In genomic region chr16:52069866-52070265, GRCh38 we compare ENCODE assay signal across 9 cellular contexts.
A peak's percentile ranks its signal among the peaks of the same experiment; 100 is the strongest.
DNase-seq lines count a peak whose midpoint lies in the region; ATAC-seq and TF ChIP-seq lines count a peak whose summit lies in the region.
"Had no signal": no experiment of that assay in that cellular context is flagged by ENCODE, and none has a peak within 500 bp of the region (broad histone marks: within the 10 kb centered on the region; RNA-seq: fewer than 3 reads in every experiment).

No MANE protein-coding gene starts in this region.

- H3K4me3 ChIP-seq in LNCaP clone FGC (ENCODE audit: low read depth, low read length) (no peak overlapping the region), kidney epithelial cell (ENCODE audit: low read depth, low read length) (no peak overlapping the region)

- DNase-seq in AG08396 (ENCODE audit: low spot score) (peak; percentile 13), LNCaP clone FGC (ENCODE audit: low read depth) (peak; percentile 32), SHP77 treated with DMSO at 0.1 percent for 48 hours (lab: John Stamatoyannopoulos, UW) (peak; percentile 62), kidney epithelial cell (ENCODE audit: low read depth) (no peak), UCSD-AML1 (lab: John Stamatoyannopoulos, UW; ENCODE audit: unreplicated experiment) (no peak)
- DNase-seq: activated naive CD8-positive, alpha-beta T cell treated with anti-CD3 and anti-CD28 coated beads, Interleukin-2, amount 10 ng/mL, durations not matched to agents 7 days and 5 days had no signal

- ATAC-seq in HG02588 (IDR thresholded peaks at IDR 0.05; ENCODE audit: unreplicated experiment) (no peak), GM21423 (IDR thresholded peaks at IDR 0.05; ENCODE audit: unreplicated experiment) (no peak), HG02973 (IDR thresholded peaks at IDR 0.05; ENCODE audit: unreplicated experiment) (no peak)

- TF ChIP-seq CTCF in LNCaP clone FGC (IDR thresholded peaks at IDR 0.05; ENCODE audit: control insufficient read depth, extremely low read depth, insufficient read depth), result peak; percentile 62
- TF ChIP-seq CTCF in kidney epithelial cell (IDR thresholded peaks at IDR 0.05; ENCODE audit: insufficient read depth, low read length, poor library complexity, severe bottlenecking), result peak; percentile 33

- H3K36me3 ChIP-seq in kidney epithelial cell (ENCODE audit: control insufficient read depth, insufficient read depth, low read length), result no peaks in the 10 kb centered on the region

- H3K27me3 ChIP-seq in kidney epithelial cell (ENCODE audit: control insufficient read depth, insufficient read depth, low read length), result no peaks in the 10 kb centered on the region

Comparison
In these comparisons a context has a peak if more than half of its experiments do, and no peak if none do; other contexts are left out.
1. DNase-seq: peak in AG08396 (single experiment), LNCaP clone FGC (single experiment) and SHP77 treated with DMSO at 0.1 percent for 48 hours (single experiment); none in kidney epithelial cell (single experiment) and UCSD-AML1 (single experiment).